8 cellular contexts compared by ENCODE assay signal in genomic region chr15:38226867-38227266, GRCh38. TPM values are rescaled to one million over a fixed set of nuclear protein-coding genes. Genes with fewer than 3 reads are reported as not detected.
A peak's percentile ranks its signal among the peaks of the same experiment; 100 is the strongest.
DNase-seq lines count a peak whose midpoint lies in the region; TF ChIP-seq lines count a peak whose summit lies in the region.

No MANE protein-coding gene starts in this region.

- TF ChIP-seq POLR2A in vagina (IDR thresholded peaks at IDR 0.05): no peak

- no peaks in the 10 kb centered on the region for H3K27me3 ChIP-seq in vagina

- TF ChIP-seq CTCF in foreskin fibroblast (IDR thresholded peaks at IDR 0.05; ENCODE audit: low read depth, low read length) (no peak), vagina (IDR thresholded peaks at IDR 0.05) (no peak), progenitor cell of endocrine pancreas (IDR thresholded peaks at IDR 0.05; ENCODE audit: unreplicated experiment) (no peak)

- intact Hi-C loops in vagina (cut with DNase I): no loop called here

- H3K9me3 ChIP-seq in vagina: no peaks in the 10 kb centered on the region

- no peaks in the 10 kb centered on the region for H3K4me1 ChIP-seq in vagina

- no peaks in the 10 kb centered on the region for H3K27me3 Mint-ChIP-seq in progenitor cell of endocrine pancreas

- no peak overlapping the region for H3K27ac ChIP-seq in vagina

- H3K4me3 ChIP-seq in foreskin fibroblast (ENCODE audit: low read depth in 1 of 2, low read length in 2 of 2) (no peak overlapping the region), vagina (no peak overlapping the region)

- H3K9me3 Mint-ChIP-seq in progenitor cell of endocrine pancreas (ENCODE audit: low read depth): no peaks in the 10 kb centered on the region

- H3K36me3 ChIP-seq in vagina: no peaks in the 10 kb centered on the region

- H3K36me3 Mint-ChIP-seq in progenitor cell of endocrine pancreas (ENCODE audit: insufficient read depth): no peaks in the 10 kb centered on the region

- H3K27ac Mint-ChIP-seq in progenitor cell of endocrine pancreas: no peak overlapping the region

- H3K4me1 Mint-ChIP-seq in progenitor cell of endocrine pancreas (ENCODE audit: low read depth): peaks cover 9% of the 10 kb centered on the region

- DNase-seq in GM03348 (ENCODE audit: low spot score) (peak; percentile 12), SHP77 treated with DMSO at 0.1 percent for 48 hours (lab: John Stamatoyannopoulos, UW) (peak; percentile 39), foreskin fibroblast (peak; percentile 86 to 93), occipital lobe (lab: John Stamatoyannopoulos, UW) (peak; percentile 51), vagina (ENCODE audit: extremely low spot score in 2 of 2) (no peak), NCI-H748 treated with DMSO at 0.1 percent for 48 hours (lab: John Stamatoyannopoulos, UW) (no peak), GDM1 (lab: John Stamatoyannopoulos, UW) (no peak), progenitor cell of endocrine pancreas (ENCODE audit: low spot score, unreplicated experiment) (no peak)

- H3K4me3 Mint-ChIP-seq in progenitor cell of endocrine pancreas (ENCODE audit: low read depth): no peak overlapping the region

RNA-seq across cellular contexts. Expression of gene SPRED1, which starts 25.8 kb away (rescaled TPM):
- total RNA-seq in occipital lobe (77.4 TPM), vagina (16.7 TPM), progenitor cell of endocrine pancreas (21.3 and 22.9 TPM in 2 replicates)

Comparison
In these comparisons a context has a peak if more than half of its experiments do, and no peak if none do; other contexts are left out.
1. DNase-seq: peak in GM03348 (single experiment), SHP77 treated with DMSO at 0.1 percent for 48 hours (single experiment), foreskin fibroblast (2 of 2) and occipital lobe (single experiment); none in vagina (0 of 2), NCI-H748 treated with DMSO at 0.1 percent for 48 hours (single experiment), GDM1 (single experiment) and progenitor cell of endocrine pancreas (single experiment).